ENCODE assay signal across 10 cellular contexts in genomic region chr15:31387483-31388118, GRCh38.
DNase-seq lines count a peak whose midpoint lies in the region; ATAC-seq and TF ChIP-seq lines count a peak whose summit lies in the region.
"Had no signal": no experiment of that assay in that cellular context is flagged by ENCODE, and none has a peak within 500 bp of the region (broad histone marks: within the 10 kb centered on the region; RNA-seq: fewer than 3 reads in every experiment).

No MANE protein-coding gene starts in this region.

- POLR2A ChIA-PET in CD8-positive, alpha-beta T cell (lab: Charles Lee) = interaction anchor here (0.7 to 3.2 kb wide), 6 partner anchors 10 to 89 kb away, joined by 3 to 11 read pairs (median 4); partner anchors contain the start of gene KLF13

- H3K9ac ChIP-seq in adipocyte (ENCODE audit: low read length) = peak overlapping the region; percentile 3

- WGBS in lung, 2 donors = 36 to 58% methylated on average over 6 of the region's 6 CpGs

- peak overlapping the region; percentile 13 for H3K4me3 ChIP-seq in CD8-positive, alpha-beta T cell (ENCODE audit: low read depth, low read length)
- H3K4me3 ChIP-seq in adipocyte (ENCODE audit: low read length) (no peak overlapping the region), lung (no peak overlapping the region), H7 (ENCODE audit: insufficient read depth, low read depth, low read length) (no peak overlapping the region)
- H3K4me3 ChIP-seq: GM12878 had no signal

- no peaks in the 10 kb centered on the region for H3K27me3 ChIP-seq in CD8-positive, alpha-beta T cell (ENCODE audit: insufficient read depth, low read length)
- no peaks in the 10 kb centered on the region for H3K27me3 ChIP-seq in adipocyte (replicated peaks; ENCODE audit: control insufficient read depth, insufficient read depth, low read length)
- no peaks in the 10 kb centered on the region for H3K27me3 ChIP-seq in lung (ENCODE audit: control insufficient read depth, insufficient read depth)
- peaks cover 9% of the 10 kb centered on the region for H3K27me3 ChIP-seq in H7 (ENCODE audit: control insufficient read depth, insufficient read depth, low read length)

- H3K36me3 Mint-ChIP-seq in CD8-positive, alpha-beta T cell = peaks cover 2% of the 10 kb centered on the region

- no peaks in the 10 kb centered on the region for H3K36me3 ChIP-seq in CD8-positive, alpha-beta T cell (ENCODE audit: insufficient read depth, low read length)
- no peaks in the 10 kb centered on the region for H3K36me3 ChIP-seq in adipocyte (ENCODE audit: control insufficient read depth, insufficient read depth, low read length, severe bottlenecking)
- no peaks in the 10 kb centered on the region for H3K36me3 ChIP-seq in lung (ENCODE audit: control insufficient read depth in 2 of 2, insufficient read depth in 2 of 2, low read length in 2 of 2)
- no peaks in the 10 kb centered on the region for H3K36me3 ChIP-seq in H7 (replicated peaks; ENCODE audit: control insufficient read depth, insufficient read depth, low read length)

- CTCF ChIA-PET in CD8-positive, alpha-beta T cell (lab: Charles Lee) = interaction anchor here (1.0 to 1.3 kb wide), 4 partner anchors 21 to 47 kb away, joined by 3 to 4 read pairs (median 3); no protein-coding TSS in a partner anchor

- H3K27me3 Mint-ChIP-seq in CD8-positive, alpha-beta T cell (ENCODE audit: low read depth) = no peaks in the 10 kb centered on the region
- H3K27me3 Mint-ChIP-seq: memory B cell had no signal

- no peaks in the 10 kb centered on the region for H3K9me3 ChIP-seq in CD8-positive, alpha-beta T cell (ENCODE audit: low read length)
- H3K9me3 ChIP-seq in adipocyte (ENCODE audit: control insufficient read depth, low read length) (no peaks in the 10 kb centered on the region), lung (ENCODE audit: control insufficient read depth in 2 of 2, insufficient read depth in 1 of 2, low read length in 1 of 2) (no peaks in the 10 kb centered on the region)

- peak overlapping the region; percentile 32 for H3K27ac ChIP-seq in CD8-positive, alpha-beta T cell (ENCODE audit: low read depth, low read length)
- H3K27ac ChIP-seq in lung (ENCODE audit: low read depth in 1 of 2, low read length in 1 of 2) = peak overlapping the region; percentile 42 to 55

- H3K9me3 Mint-ChIP-seq in CD8-positive, alpha-beta T cell = no peaks in the 10 kb centered on the region
- H3K9me3 Mint-ChIP-seq: memory B cell had no signal

- ATAC-seq in CD8-positive, alpha-beta T cell = peak; percentile 45
- ATAC-seq in lung (ENCODE audit: insufficient read depth, low FRiP score) (no peak), GM21723 (IDR thresholded peaks at IDR 0.05; ENCODE audit: unreplicated experiment) (no peak)
- ATAC-seq: GM12878 had no signal

- peaks cover 71% of the 10 kb centered on the region for H3K4me1 Mint-ChIP-seq in CD8-positive, alpha-beta T cell (ENCODE audit: low read depth)

- TF ChIP-seq CTCF in CD8-positive, alpha-beta T cell (IDR thresholded peaks at IDR 0.05) = no peak
- TF ChIP-seq CTCF in lung (IDR thresholded peaks at IDR 0.05; ENCODE audit: control extremely low read depth, extremely low read depth) = no peak

- intact Hi-C loops in CD8-positive, alpha-beta T cell (cut with DNase I, micrococcal nuclease) = loop anchor here in 1 of 2 experiments (1.0 kb wide), 2 partner anchors 9 to 48 kb away; no protein-coding TSS in a partner anchor

- peaks cover 60% of the 10 kb centered on the region for H3K4me1 ChIP-seq in CD8-positive, alpha-beta T cell (ENCODE audit: insufficient read depth, low read length)
- H3K4me1 ChIP-seq in adipocyte (ENCODE audit: control insufficient read depth, insufficient read depth, low read length) (peaks cover 15% of the 10 kb centered on the region), lung (ENCODE audit: control insufficient read depth in 2 of 2, insufficient read depth in 2 of 2, low read length in 2 of 2) (peaks cover 5 to 6% of the 10 kb centered on the region in 2 donors)

- peak overlapping the region; percentile 91 for H3K27ac Mint-ChIP-seq in CD8-positive, alpha-beta T cell
- H3K27ac Mint-ChIP-seq: memory B cell had no signal

- peak overlapping the region; percentile 38 for H3K4me3 Mint-ChIP-seq in CD8-positive, alpha-beta T cell
- H3K4me3 Mint-ChIP-seq: memory B cell had no signal

- peak in 6 of 7 experiments; percentile 32 to 71 (median 50) for DNase-seq in CD8-positive, alpha-beta T cell
- DNase-seq in NCI-H2029 (lab: John Stamatoyannopoulos, UW) (peak; percentile 53), adipocyte (ENCODE audit: low read depth) (peak; percentile 43), lung (ENCODE audit: low spot score) (no peak), germinal center (ENCODE audit: low spot score) (no peak), H7 (no peak), SIG-M5 treated with dmso at 0.1 percent for 504 hours (lab: John Stamatoyannopoulos, UW; ENCODE audit: unreplicated experiment) (no peak)

Comparison
In these comparisons a context has a peak if more than half of its experiments do, and no peak if none do; other contexts are left out.
1. DNase-seq: peak in CD8-positive, alpha-beta T cell (6 of 7), NCI-H2029 (single experiment) and adipocyte (single experiment); none in lung (single experiment), germinal center (single experiment), H7 (single experiment) and SIG-M5 treated with dmso at 0.1 percent for 504 hours (single experiment).